13 cellular contexts compared by ENCODE assay signal in genomic region chr9:111178361-111179043, GRCh38.
DNase-seq lines count a peak whose midpoint lies in the region; TF ChIP-seq lines count a peak whose summit lies in the region.
"Had no signal": no experiment of that assay in that cellular context is flagged by ENCODE, and none has a peak within 500 bp of the region (broad histone marks: within the 10 kb centered on the region; RNA-seq: fewer than 3 reads in every experiment).

No MANE protein-coding gene starts in this region.

- no peaks in the 10 kb centered on the region for H3K4me1 ChIP-seq in vagina
- H3K4me1 ChIP-seq: lower lobe of right lung had no signal

- no peaks in the 10 kb centered on the region for H3K36me3 ChIP-seq in vagina
- H3K36me3 ChIP-seq: lower lobe of right lung had no signal

- no peaks in the 10 kb centered on the region for H3K9me3 ChIP-seq in vagina
- H3K9me3 ChIP-seq: lower lobe of right lung had no signal

- TF ChIP-seq CTCF in AG10803 (conservative IDR thresholded peaks at IDR 0.05; ENCODE audit: low read length) (no peak), HFFc6 (IDR thresholded peaks at IDR 0.05) (no peak), astrocyte of the spinal cord (IDR thresholded peaks at IDR 0.05; ENCODE audit: low read depth, low read length) (no peak), vagina (IDR thresholded peaks at IDR 0.05) (no peak)

- intact Hi-C loops in vagina (cut with DNase I) = no loop called here

- TF ChIP-seq POLR2A in vagina (IDR thresholded peaks at IDR 0.05) = no peak

- no peaks in the 10 kb centered on the region for H3K27me3 Mint-ChIP-seq in HFFc6 (ENCODE audit: insufficient read depth)

- H3K27me3 ChIP-seq in vagina = no peaks in the 10 kb centered on the region

- H3K4me3 ChIP-seq in AG10803 (ENCODE audit: low read length) (no peak overlapping the region), astrocyte of the spinal cord (ENCODE audit: low read depth, low read length) (no peak overlapping the region), vagina (no peak overlapping the region)
- H3K4me3 ChIP-seq: lower lobe of right lung had no signal

- in situ Hi-C loops in astrocyte of the spinal cord (cut with HindIII; ENCODE audit: low sequenced_read_pairs) = no loop called here

- DNase-seq in AG10803 (ENCODE audit: low read depth) = peak; percentile 96
- DNase-seq in HFFc6 = peak; percentile 79
- DNase-seq in astrocyte of the spinal cord (ENCODE audit: low read depth, low spot score) = peak; percentile 96
- DNase-seq in left kidney (ENCODE audit: low read depth, low spot score) = peak; percentile 53
- DNase-seq in iPS-NIHi7 (ENCODE audit: extremely low spot score) = no peak
- DNase-seq in cerebellum (ENCODE audit: low spot score) = no peak
- DNase-seq in HuH-7 (ENCODE audit: low spot score) = no peak
- no peak for DNase-seq in vagina (ENCODE audit: extremely low spot score in 2 of 2)
- DNase-seq: aorta, DND-41, lower lobe of right lung, NCI-H526, T-cell had no signal

- H3K4me3 Mint-ChIP-seq in HFFc6 = peak overlapping the region; percentile 63
- H3K4me3 Mint-ChIP-seq: T-cell had no signal

- peak overlapping the region; percentile 9; the same call in 1 of the 2 replicates for H3K27ac Mint-ChIP-seq in HFFc6
- H3K27ac Mint-ChIP-seq: T-cell had no signal

- no peaks in the 10 kb centered on the region for H3K9me3 Mint-ChIP-seq in HFFc6

- no peaks in the 10 kb centered on the region for H3K36me3 Mint-ChIP-seq in HFFc6 (ENCODE audit: low read depth)
- H3K36me3 Mint-ChIP-seq: T-cell had no signal

- H3K27ac ChIP-seq in vagina = no peak overlapping the region
- H3K27ac ChIP-seq: lower lobe of right lung had no signal

- peaks cover 30% of the 10 kb centered on the region for H3K4me1 Mint-ChIP-seq in HFFc6 (ENCODE audit: low read depth)
- H3K4me1 Mint-ChIP-seq: T-cell had no signal

Comparison
In these comparisons a context has a peak if more than half of its experiments do, and no peak if none do; other contexts are left out.
1. DNase-seq: peak in AG10803 (single experiment), HFFc6 (single experiment), astrocyte of the spinal cord (single experiment) and left kidney (single experiment); none in iPS-NIHi7 (single experiment), cerebellum (single experiment), HuH-7 (single experiment) and vagina (0 of 2).